In the genomic region with DNA sequence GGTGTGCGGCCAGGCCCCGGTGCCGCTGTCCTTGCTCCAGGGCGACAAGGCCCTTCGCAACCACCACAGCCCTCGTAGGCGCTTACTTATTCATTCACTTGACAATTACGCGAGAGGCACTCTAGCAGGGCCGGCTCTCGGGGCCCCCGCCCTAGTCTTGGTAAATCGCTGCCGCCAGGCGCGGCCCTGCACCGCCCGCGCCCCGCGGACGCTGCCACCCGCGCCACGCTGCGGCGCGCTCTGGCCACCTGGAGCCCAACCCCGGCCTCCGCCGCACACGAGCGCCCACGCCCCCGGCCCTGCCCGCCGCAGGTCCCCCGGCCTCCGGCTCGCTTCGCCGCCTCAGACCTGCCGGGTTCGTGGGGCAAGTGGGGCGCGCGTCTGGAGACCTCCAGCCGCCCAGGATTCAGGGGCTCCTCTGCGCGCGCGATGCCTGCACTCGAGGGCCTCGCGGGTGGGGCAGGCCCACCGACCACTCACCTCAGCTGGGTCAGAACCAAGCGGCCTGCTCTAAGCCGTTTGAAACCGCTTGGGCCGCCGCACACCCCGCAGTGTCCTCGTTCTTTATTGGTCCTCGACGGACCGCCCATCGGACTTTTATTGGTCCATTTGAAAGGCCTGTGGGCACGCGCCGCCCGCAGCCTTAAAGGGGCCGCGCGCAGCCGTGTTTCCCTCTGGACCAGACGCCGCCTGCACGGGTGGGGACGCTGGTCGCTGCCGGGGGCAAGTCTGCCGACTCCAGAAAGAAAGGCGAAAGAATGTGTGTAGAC, we compare ENCODE assay signal across 1 cellular context.
TF ChIP-seq lines count a peak whose summit lies in the region.

Gene CKAP5, minus strand, starts transcription at position 541 of the 770 bp plus-strand sequence. CDS start 25,049 bp downstream, outside the sequence.

TF ChIP-seq in HepG2, 621 proteins besides CTCF, POLR2A, EP300 and RAD21 (continued from another document and continues in another):
- no peak for TF ChIP-seq ZNF775 (CRISPR knock-in tag; IDR thresholded peaks at IDR 0.05; ENCODE audit: borderline replicate concordance)
- 0 out of 2 replicates have a peak, but pooled peaks have one; percentile 57 for TF ChIP-seq KLF12 (CRISPR knock-in tag; IDR thresholded peaks at IDR 0.05; ENCODE audit: borderline replicate concordance)
- no peak for TF ChIP-seq MTA3 (CRISPR knock-in tag; IDR thresholded peaks at IDR 0.05)
- TF ChIP-seq NR2F6 (IDR thresholded peaks at IDR 0.05) = no peak
- 0 out of 2 replicates have a peak, but pooled peaks have one; percentile 24 for TF ChIP-seq NR2F6 (CRISPR knock-in tag; IDR thresholded peaks at IDR 0.05)
- no peak; the same call in none of the 2 replicates for TF ChIP-seq ATF7-NPFF (CRISPR knock-in tag; IDR thresholded peaks at IDR 0.05; ENCODE audit: low read depth)
- TF ChIP-seq ZNF280D (CRISPR knock-in tag; IDR thresholded peaks at IDR 0.05) = 0 out of 2 replicates have a peak, but pooled peaks have one; percentile 21
- 0 out of 2 replicates have a peak, but pooled peaks have one; percentile 53 for TF ChIP-seq TERF1 (CRISPR knock-in tag; IDR thresholded peaks at IDR 0.05)
- TF ChIP-seq, protein P1, sequence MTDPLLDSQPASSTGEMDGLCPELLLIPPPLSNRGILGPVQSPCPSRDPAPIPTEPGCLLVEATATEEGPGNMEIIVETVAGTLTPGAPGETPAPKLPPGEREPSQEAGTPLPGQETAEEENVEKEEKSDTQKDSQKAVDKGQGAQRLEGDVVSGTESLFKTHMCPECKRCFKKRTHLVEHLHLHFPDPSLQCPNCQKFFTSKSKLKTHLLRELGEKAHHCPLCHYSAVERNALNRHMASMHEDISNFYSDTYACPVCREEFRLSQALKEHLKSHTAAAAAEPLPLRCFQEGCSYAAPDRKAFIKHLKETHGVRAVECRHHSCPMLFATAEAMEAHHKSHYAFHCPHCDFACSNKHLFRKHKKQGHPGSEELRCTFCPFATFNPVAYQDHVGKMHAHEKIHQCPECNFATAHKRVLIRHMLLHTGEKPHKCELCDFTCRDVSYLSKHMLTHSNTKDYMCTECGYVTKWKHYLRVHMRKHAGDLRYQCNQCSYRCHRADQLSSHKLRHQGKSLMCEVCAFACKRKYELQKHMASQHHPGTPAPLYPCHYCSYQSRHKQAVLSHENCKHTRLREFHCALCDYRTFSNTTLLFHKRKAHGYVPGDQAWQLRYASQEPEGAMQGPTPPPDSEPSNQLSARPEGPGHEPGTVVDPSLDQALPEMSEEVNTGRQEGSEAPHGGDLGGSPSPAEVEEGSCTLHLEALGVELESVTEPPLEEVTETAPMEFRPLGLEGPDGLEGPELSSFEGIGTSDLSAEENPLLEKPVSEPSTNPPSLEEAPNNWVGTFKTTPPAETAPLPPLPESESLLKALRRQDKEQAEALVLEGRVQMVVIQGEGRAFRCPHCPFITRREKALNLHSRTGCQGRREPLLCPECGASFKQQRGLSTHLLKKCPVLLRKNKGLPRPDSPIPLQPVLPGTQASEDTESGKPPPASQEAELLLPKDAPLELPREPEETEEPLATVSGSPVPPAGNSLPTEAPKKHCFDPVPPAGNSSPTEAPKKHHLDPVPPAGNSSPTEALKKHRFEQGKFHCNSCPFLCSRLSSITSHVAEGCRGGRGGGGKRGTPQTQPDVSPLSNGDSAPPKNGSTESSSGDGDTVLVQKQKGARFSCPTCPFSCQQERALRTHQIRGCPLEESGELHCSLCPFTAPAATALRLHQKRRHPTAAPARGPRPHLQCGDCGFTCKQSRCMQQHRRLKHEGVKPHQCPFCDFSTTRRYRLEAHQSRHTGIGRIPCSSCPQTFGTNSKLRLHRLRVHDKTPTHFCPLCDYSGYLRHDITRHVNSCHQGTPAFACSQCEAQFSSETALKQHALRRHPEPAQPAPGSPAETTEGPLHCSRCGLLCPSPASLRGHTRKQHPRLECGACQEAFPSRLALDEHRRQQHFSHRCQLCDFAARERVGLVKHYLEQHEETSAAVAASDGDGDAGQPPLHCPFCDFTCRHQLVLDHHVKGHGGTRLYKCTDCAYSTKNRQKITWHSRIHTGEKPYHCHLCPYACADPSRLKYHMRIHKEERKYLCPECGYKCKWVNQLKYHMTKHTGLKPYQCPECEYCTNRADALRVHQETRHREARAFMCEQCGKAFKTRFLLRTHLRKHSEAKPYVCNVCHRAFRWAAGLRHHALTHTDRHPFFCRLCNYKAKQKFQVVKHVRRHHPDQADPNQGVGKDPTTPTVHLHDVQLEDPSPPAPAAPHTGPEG (CRISPR knock-in tag; IDR thresholded peaks at IDR 0.05) = no peak
- TF ChIP-seq ZSCAN20 (CRISPR knock-in tag; IDR thresholded peaks at IDR 0.05; ENCODE audit: borderline replicate concordance) = 0 out of 2 replicates have a peak, but pooled peaks have one; percentile 55
- TF ChIP-seq, protein P2, sequence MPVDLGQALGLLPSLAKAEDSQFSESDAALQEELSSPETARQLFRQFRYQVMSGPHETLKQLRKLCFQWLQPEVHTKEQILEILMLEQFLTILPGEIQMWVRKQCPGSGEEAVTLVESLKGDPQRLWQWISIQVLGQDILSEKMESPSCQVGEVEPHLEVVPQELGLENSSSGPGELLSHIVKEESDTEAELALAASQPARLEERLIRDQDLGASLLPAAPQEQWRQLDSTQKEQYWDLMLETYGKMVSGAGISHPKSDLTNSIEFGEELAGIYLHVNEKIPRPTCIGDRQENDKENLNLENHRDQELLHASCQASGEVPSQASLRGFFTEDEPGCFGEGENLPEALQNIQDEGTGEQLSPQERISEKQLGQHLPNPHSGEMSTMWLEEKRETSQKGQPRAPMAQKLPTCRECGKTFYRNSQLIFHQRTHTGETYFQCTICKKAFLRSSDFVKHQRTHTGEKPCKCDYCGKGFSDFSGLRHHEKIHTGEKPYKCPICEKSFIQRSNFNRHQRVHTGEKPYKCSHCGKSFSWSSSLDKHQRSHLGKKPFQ (CRISPR knock-in tag; IDR thresholded peaks at IDR 0.05; ENCODE audit: insufficient replicate concordance) = no peak
- no peak; the same call in 1 of the 2 replicates for TF ChIP-seq ERF (CRISPR knock-in tag; IDR thresholded peaks at IDR 0.05)
- 0 out of 2 replicates have a peak, but pooled peaks have one; percentile 38 for TF ChIP-seq ZNF232 (CRISPR knock-in tag; IDR thresholded peaks at IDR 0.05; ENCODE audit: borderline replicate concordance)
- TF ChIP-seq, protein P3, sequence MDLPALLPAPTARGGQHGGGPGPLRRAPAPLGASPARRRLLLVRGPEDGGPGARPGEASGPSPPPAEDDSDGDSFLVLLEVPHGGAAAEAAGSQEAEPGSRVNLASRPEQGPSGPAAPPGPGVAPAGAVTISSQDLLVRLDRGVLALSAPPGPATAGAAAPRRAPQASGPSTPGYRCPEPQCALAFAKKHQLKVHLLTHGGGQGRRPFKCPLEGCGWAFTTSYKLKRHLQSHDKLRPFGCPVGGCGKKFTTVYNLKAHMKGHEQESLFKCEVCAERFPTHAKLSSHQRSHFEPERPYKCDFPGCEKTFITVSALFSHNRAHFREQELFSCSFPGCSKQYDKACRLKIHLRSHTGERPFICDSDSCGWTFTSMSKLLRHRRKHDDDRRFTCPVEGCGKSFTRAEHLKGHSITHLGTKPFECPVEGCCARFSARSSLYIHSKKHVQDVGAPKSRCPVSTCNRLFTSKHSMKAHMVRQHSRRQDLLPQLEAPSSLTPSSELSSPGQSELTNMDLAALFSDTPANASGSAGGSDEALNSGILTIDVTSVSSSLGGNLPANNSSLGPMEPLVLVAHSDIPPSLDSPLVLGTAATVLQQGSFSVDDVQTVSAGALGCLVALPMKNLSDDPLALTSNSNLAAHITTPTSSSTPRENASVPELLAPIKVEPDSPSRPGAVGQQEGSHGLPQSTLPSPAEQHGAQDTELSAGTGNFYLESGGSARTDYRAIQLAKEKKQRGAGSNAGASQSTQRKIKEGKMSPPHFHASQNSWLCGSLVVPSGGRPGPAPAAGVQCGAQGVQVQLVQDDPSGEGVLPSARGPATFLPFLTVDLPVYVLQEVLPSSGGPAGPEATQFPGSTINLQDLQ (CRISPR knock-in tag; IDR thresholded peaks at IDR 0.05) = no peak
- TF ChIP-seq YEATS4 (CRISPR knock-in tag; IDR thresholded peaks at IDR 0.05; ENCODE audit: borderline replicate concordance) = peak; percentile 92
- peak; percentile 65; the same call in 1 of the 2 replicates for TF ChIP-seq EEA1 (CRISPR knock-in tag; IDR thresholded peaks at IDR 0.05; ENCODE audit: borderline replicate concordance)
- no peak for TF ChIP-seq SMARCE1 (IDR thresholded peaks at IDR 0.05; ENCODE audit: borderline replicate concordance)
- peak; percentile 56; the same call in 1 of the 2 replicates for TF ChIP-seq ZNF510 (CRISPR knock-in tag; IDR thresholded peaks at IDR 0.05; ENCODE audit: low read depth)
- TF ChIP-seq HOXA5 (CRISPR knock-in tag; IDR thresholded peaks at IDR 0.05) = 0 out of 2 replicates have a peak, but pooled peaks have one; percentile 38
- no peak for TF ChIP-seq ZSCAN22 (CRISPR knock-in tag; IDR thresholded peaks at IDR 0.05)
- TF ChIP-seq CREM (IDR thresholded peaks at IDR 0.05) = peak; percentile 51
- TF ChIP-seq CREM (CRISPR knock-in tag; IDR thresholded peaks at IDR 0.05) = 0 out of 2 replicates have a peak, but pooled peaks have one; percentile 30
- peak; percentile 68 for TF ChIP-seq SRY (CRISPR knock-in tag; IDR thresholded peaks at IDR 0.05)
- peak; percentile 61; the same call in 1 of the 2 replicates for TF ChIP-seq ZNF446 (CRISPR knock-in tag; IDR thresholded peaks at IDR 0.05)
- TF ChIP-seq TGIF2 (CRISPR knock-in tag; IDR thresholded peaks at IDR 0.05) = no peak
- TF ChIP-seq CHCHD3 (CRISPR knock-in tag; IDR thresholded peaks at IDR 0.05) = no peak
- TF ChIP-seq, protein P4, sequence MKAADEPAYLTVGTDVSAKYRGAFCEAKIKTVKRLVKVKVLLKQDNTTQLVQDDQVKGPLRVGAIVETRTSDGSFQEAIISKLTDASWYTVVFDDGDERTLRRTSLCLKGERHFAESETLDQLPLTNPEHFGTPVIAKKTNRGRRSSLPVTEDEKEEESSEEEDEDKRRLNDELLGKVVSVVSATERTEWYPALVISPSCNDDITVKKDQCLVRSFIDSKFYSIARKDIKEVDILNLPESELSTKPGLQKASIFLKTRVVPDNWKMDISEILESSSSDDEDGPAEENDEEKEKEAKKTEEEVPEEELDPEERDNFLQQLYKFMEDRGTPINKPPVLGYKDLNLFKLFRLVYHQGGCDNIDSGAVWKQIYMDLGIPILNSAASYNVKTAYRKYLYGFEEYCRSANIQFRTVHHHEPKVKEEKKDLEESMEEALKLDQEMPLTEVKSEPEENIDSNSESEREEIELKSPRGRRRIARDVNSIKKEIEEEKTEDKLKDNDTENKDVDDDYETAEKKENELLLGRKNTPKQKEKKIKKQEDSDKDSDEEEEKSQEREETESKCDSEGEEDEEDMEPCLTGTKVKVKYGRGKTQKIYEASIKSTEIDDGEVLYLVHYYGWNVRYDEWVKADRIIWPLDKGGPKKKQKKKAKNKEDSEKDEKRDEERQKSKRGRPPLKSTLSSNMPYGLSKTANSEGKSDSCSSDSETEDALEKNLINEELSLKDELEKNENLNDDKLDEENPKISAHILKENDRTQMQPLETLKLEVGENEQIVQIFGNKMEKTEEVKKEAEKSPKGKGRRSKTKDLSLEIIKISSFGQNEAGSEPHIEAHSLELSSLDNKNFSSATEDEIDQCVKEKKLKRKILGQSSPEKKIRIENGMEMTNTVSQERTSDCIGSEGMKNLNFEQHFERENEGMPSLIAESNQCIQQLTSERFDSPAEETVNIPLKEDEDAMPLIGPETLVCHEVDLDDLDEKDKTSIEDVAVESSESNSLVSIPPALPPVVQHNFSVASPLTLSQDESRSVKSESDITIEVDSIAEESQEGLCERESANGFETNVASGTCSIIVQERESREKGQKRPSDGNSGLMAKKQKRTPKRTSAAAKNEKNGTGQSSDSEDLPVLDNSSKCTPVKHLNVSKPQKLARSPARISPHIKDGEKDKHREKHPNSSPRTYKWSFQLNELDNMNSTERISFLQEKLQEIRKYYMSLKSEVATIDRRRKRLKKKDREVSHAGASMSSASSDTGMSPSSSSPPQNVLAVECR (CRISPR knock-in tag; IDR thresholded peaks at IDR 0.05; ENCODE audit: borderline replicate concordance) = peak; percentile 92; the same call in 1 of the 2 replicates
- TF ChIP-seq MAFF (IDR thresholded peaks at IDR 0.05; ENCODE audit: low read depth, low read length) = no peak
- peak; percentile 69; the same call in 1 of the 2 replicates for TF ChIP-seq ZSCAN5A (CRISPR knock-in tag; IDR thresholded peaks at IDR 0.05; ENCODE audit: borderline replicate concordance)
- no peak for TF ChIP-seq ADNP (CRISPR knock-in tag; IDR thresholded peaks at IDR 0.05)
- no peak for TF ChIP-seq ZKSCAN8 (CRISPR knock-in tag; IDR thresholded peaks at IDR 0.05; ENCODE audit: borderline replicate concordance)
- TF ChIP-seq ELF3 (CRISPR knock-in tag; IDR thresholded peaks at IDR 0.05) = peak; percentile 45; the same call in 1 of the 2 replicates
- TF ChIP-seq ZNF333 (CRISPR knock-in tag; IDR thresholded peaks at IDR 0.05; ENCODE audit: borderline replicate concordance) = 0 out of 2 replicates have a peak, but pooled peaks have one; percentile 64
